1 cellular context compared by ENCODE assay signal in the genomic region with DNA sequence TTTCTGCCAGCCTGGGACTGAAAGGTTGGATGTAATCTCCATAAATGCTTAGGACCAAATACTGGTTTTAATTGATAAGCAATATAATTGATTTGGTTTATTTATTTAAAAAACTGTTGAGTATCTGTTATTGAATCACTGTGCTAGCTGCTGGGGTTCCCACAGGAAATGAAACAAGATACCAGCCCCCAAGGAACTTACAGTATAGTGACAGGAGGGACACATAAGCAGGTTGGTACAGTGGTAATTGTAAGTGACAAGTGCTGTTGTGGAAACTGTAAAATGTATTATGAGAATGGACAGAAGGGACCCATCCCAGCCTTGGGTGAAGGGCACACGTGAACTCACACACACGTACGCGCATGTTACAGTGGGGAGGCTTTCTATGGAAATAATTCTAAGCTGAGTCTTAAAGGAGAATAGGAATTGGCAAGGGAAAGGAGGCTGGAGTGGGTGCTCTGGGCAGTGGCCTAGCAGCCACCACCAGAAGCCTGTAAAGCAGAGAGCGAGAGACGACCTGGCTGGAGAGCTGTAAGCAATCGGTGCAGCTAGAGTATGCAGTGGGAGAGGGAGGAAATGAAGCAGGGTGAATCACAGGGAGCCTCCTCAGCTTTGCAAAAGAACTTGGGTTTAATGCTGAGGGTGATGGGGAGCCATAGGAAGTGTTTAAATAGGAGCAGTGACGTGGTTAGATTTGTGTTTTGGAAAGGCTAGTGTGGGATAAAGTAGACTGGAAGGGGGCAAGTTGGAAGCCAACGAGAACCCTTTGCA.
TF ChIP-seq lines count a peak whose summit lies in the region.

No MANE protein-coding gene starts in this region.

TF ChIP-seq in WTC11, 78 proteins besides CTCF, POLR2A, EP300 and RAD21 (continued from another document):
- TF ChIP-seq, protein P1, sequence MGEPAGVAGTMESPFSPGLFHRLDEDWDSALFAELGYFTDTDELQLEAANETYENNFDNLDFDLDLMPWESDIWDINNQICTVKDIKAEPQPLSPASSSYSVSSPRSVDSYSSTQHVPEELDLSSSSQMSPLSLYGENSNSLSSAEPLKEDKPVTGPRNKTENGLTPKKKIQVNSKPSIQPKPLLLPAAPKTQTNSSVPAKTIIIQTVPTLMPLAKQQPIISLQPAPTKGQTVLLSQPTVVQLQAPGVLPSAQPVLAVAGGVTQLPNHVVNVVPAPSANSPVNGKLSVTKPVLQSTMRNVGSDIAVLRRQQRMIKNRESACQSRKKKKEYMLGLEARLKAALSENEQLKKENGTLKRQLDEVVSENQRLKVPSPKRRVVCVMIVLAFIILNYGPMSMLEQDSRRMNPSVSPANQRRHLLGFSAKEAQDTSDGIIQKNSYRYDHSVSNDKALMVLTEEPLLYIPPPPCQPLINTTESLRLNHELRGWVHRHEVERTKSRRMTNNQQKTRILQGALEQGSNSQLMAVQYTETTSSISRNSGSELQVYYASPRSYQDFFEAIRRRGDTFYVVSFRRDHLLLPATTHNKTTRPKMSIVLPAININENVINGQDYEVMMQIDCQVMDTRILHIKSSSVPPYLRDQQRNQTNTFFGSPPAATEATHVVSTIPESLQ (CRISPR knock-in tag; IDR thresholded peaks at IDR 0.05) = no peak
